ENCODE assay signal across 18 cellular contexts in the genomic region with DNA sequence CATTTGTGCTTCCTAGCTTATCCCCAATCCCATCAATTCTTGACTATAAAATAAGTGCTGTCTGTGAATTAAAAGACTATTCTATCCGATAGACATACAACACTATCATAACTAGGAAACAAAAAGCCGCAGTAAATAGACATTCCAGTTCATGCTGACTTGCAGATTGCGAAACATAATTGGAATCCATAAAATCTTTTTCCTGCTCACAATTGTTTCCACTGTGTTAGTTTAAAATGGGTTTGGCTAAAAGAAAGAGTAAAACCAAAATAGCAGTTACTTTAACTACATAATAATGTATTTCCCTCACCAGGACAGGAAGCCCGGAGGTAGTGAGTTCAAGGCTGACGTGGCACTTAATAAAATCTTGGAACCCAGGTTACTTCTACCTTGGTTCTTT. TPM values are rescaled to one million over a fixed set of nuclear protein-coding genes. Genes with fewer than 3 reads are reported as not detected.
"Had no signal": no experiment of that assay in that cellular context is flagged by ENCODE, and none has a peak within 500 bp of the region (broad histone marks: within the 10 kb centered on the region; RNA-seq: fewer than 3 reads in every experiment).

No MANE protein-coding gene starts in this region.

- H3K4me1 Mint-ChIP-seq: activated CD4-positive, alpha-beta memory T cell treated with anti-CD3 and anti-CD28 coated beads, Interleukin-2, amount 10 ng/mL, durations not matched to agents 7 days and 5 days; activated naive CD4-positive, alpha-beta T cell treated with anti-CD3 and anti-CD28 coated beads, Interleukin-2, amount 10 ng/mL, durations not matched to agents 7 days and 5 days; stimulated activated effector memory CD8-positive, alpha-beta T cell treated with anti-CD3 and anti-CD28 coated beads, Interleukin-12 subunit alpha, Interleukin-12 subunit beta, amount 100 ng/mL, for 72 hours had no signal

- H3K27ac Mint-ChIP-seq: activated CD4-positive, alpha-beta memory T cell treated with anti-CD3 and anti-CD28 coated beads, Interleukin-2, amount 10 ng/mL, durations not matched to agents 7 days and 5 days; activated naive CD4-positive, alpha-beta T cell treated with anti-CD3 and anti-CD28 coated beads, Interleukin-2, amount 10 ng/mL, durations not matched to agents 7 days and 5 days; activated T-cell treated with anti-CD3 and anti-CD28 coated beads, Interleukin-2, amount 50 U/mL, for 24 hours; natural killer cell; stimulated activated effector memory CD8-positive, alpha-beta T cell treated with anti-CD3 and anti-CD28 coated beads, Interleukin-12 subunit alpha, Interleukin-12 subunit beta, amount 100 ng/mL, for 72 hours had no signal

- H3K9me3 ChIP-seq: adrenal gland, left ventricle myocardium inferior, neutrophil, thyroid gland had no signal

- H3K27ac ChIP-seq: adrenal gland, hepatocyte, left ventricle myocardium inferior, neutrophil, parathyroid adenoma, thyroid gland had no signal

- H3K27me3 ChIP-seq: hepatocyte, thyroid gland had no signal

- DNase-seq: activated CD4-positive, alpha-beta memory T cell treated with anti-CD3 and anti-CD28 coated beads, Interleukin-2, amount 10 ng/mL, durations not matched to agents 7 days and 5 days; activated naive CD4-positive, alpha-beta T cell treated with anti-CD3 and anti-CD28 coated beads, Interleukin-2, amount 10 ng/mL, durations not matched to agents 7 days and 5 days; activated T-cell treated with anti-CD3 and anti-CD28 coated beads, Interleukin-2, amount 50 U/mL, for 24 hours; adrenal gland; islet precursor cell; left ventricle myocardium inferior; natural killer cell; T1000; thyroid gland had no signal

- H3K4me3 Mint-ChIP-seq: activated CD4-positive, alpha-beta memory T cell treated with anti-CD3 and anti-CD28 coated beads, Interleukin-2, amount 10 ng/mL, durations not matched to agents 7 days and 5 days; activated naive CD4-positive, alpha-beta T cell treated with anti-CD3 and anti-CD28 coated beads, Interleukin-2, amount 10 ng/mL, durations not matched to agents 7 days and 5 days; activated T-cell treated with anti-CD3 and anti-CD28 coated beads, Interleukin-2, amount 50 U/mL, for 24 hours; natural killer cell; stimulated activated effector memory CD8-positive, alpha-beta T cell treated with anti-CD3 and anti-CD28 coated beads, Interleukin-12 subunit alpha, Interleukin-12 subunit beta, amount 100 ng/mL, for 72 hours had no signal

- H3K4me3 ChIP-seq: adrenal gland, hepatocyte, left ventricle myocardium inferior, thyroid gland had no signal

- H3K36me3 Mint-ChIP-seq: activated naive CD4-positive, alpha-beta T cell treated with anti-CD3 and anti-CD28 coated beads, Interleukin-2, amount 10 ng/mL, durations not matched to agents 7 days and 5 days; natural killer cell; stimulated activated effector memory CD8-positive, alpha-beta T cell treated with anti-CD3 and anti-CD28 coated beads, Interleukin-12 subunit alpha, Interleukin-12 subunit beta, amount 100 ng/mL, for 72 hours had no signal

- H3K4me1 ChIP-seq: adrenal gland, left ventricle myocardium inferior, parathyroid adenoma had no signal

- H3K36me3 ChIP-seq: adrenal gland, left ventricle myocardium inferior, neutrophil, thyroid gland had no signal

- ATAC-seq: esophagus mucosa; natural killer cell; stimulated activated effector memory CD8-positive, alpha-beta T cell treated with anti-CD3 and anti-CD28 coated beads, Interleukin-12 subunit alpha, Interleukin-12 subunit beta, amount 100 ng/mL, for 72 hours had no signal

- H3K9me3 Mint-ChIP-seq: activated CD4-positive, alpha-beta memory T cell treated with anti-CD3 and anti-CD28 coated beads, Interleukin-2, amount 10 ng/mL, durations not matched to agents 7 days and 5 days; activated naive CD4-positive, alpha-beta T cell treated with anti-CD3 and anti-CD28 coated beads, Interleukin-2, amount 10 ng/mL, durations not matched to agents 7 days and 5 days; activated T-cell treated with anti-CD3 and anti-CD28 coated beads, Interleukin-2, amount 50 U/mL, for 24 hours; natural killer cell; stimulated activated effector memory CD8-positive, alpha-beta T cell treated with anti-CD3 and anti-CD28 coated beads, Interleukin-12 subunit alpha, Interleukin-12 subunit beta, amount 100 ng/mL, for 72 hours had no signal

RNA-seq across cellular contexts. Expression of gene SMIM31, which starts 17.2 kb away (rescaled TPM):
- total RNA-seq: activated CD4-positive, alpha-beta memory T cell treated with anti-CD3 and anti-CD28 coated beads, Interleukin-2, amount 10 ng/mL, durations not matched to agents 7 days and 5 days; adrenal gland; chondrocyte; esophagus mucosa; fibroblast of villous mesenchyme; glomerular endothelial cell; left ventricle myocardium inferior; mononuclear cell; natural killer cell; thyroid gland had no signal
